ENCODE assay signal across 33 cellular contexts in genomic region chr12:82184844-82185243, GRCh38.
"Had no signal": no experiment of that assay in that cellular context is flagged by ENCODE, and none has a peak within 500 bp of the region (broad histone marks: within the 10 kb centered on the region; RNA-seq: fewer than 3 reads in every experiment).

No MANE protein-coding gene starts in this region.

- H3K4me3 ChIP-seq: adrenal gland, body of pancreas, breast epithelium had no signal

- H3K9me3 ChIP-seq: adrenal gland, body of pancreas, breast epithelium had no signal

- H3K27me3 ChIP-seq: adrenal gland, body of pancreas, brain microvascular endothelial cell, breast epithelium had no signal

- H3K36me3 ChIP-seq: adrenal gland, brain microvascular endothelial cell, breast epithelium had no signal

- DNase-seq: activated B cell treated with CpG ODN at 0.5 μM for 24 hours; activated CD4-positive, alpha-beta memory T cell treated with anti-CD3 and anti-CD28 coated beads for 36 hours; activated CD4-positive, alpha-beta T cell treated with anti-CD3 and anti-CD28 coated beads for 4 hours; activated CD4-positive, alpha-beta T cell treated with anti-CD3 and anti-CD28 coated beads, Interleukin-2, amount 10 ng/mL, durations not matched to agents 24 days and 14 days; activated CD4-positive, alpha-beta T cell treated with anti-CD3 and anti-CD28 coated beads, Interleukin-2, amount 50 U/mL, for 1 hour; activated CD4-positive, alpha-beta T cell treated with anti-CD3 and anti-CD28 coated beads, Interleukin-2, amount 50 U/mL, for 4 hours; activated CD4-positive, CD25-positive, alpha-beta regulatory T cell treated with anti-CD3 and anti-CD28 coated beads, Interleukin-2, amount 50 U/mL, for 72 hours; activated CD8-positive, alpha-beta memory T cell treated with anti-CD3 and anti-CD28 coated beads, Interleukin-2, amount 50 U/mL, for 4 hours; activated CD8-positive, alpha-beta T cell treated with anti-CD3 and anti-CD28 coated beads for 36 hours; activated effector memory CD4-positive, alpha-beta T cell treated with anti-CD3 and anti-CD28 coated beads, Interleukin-2, amount 50 U/mL, for 16 hours; activated gamma-delta T cell treated with Interleukin-2 at 50 U/mL for 16 hours; activated naive CD4-positive, alpha-beta T cell; activated naive CD4-positive, alpha-beta T cell treated with anti-CD3 and anti-CD28 coated beads for 36 hours; activated naive CD4-positive, alpha-beta T cell treated with anti-CD3 and anti-CD28 coated beads, Interleukin-2, amount 50 U/mL, for 16 hours; activated naive CD8-positive, alpha-beta T cell treated with anti-CD3 and anti-CD28 coated beads for 36 hours; activated T-cell treated with anti-CD3 and anti-CD28 coated beads for 4 hours; activated T-cell treated with anti-CD3 and anti-CD28 coated beads, Interleukin-2, amount 50 U/mL, for 1 hour; activated T-cell treated with anti-CD3 and anti-CD28 coated beads, Interleukin-2, amount 50 U/mL, for 4 hours; activated T-cell treated with anti-CD3 and anti-CD28 coated beads, Interleukin-2, amount 50 U/mL, for 72 hours; adrenal gland; amniotic stem cell; aorta; body of pancreas; brain microvascular endothelial cell; central memory CD4-positive, alpha-beta T cell; T-helper 9 cell had no signal

- H3K4me1 ChIP-seq: adrenal gland, body of pancreas, breast epithelium had no signal

- ATAC-seq: activated CD8-positive, alpha-beta T cell treated with anti-CD3 and anti-CD28 coated beads for 36 hours; activated naive CD4-positive, alpha-beta T cell treated with anti-CD3 and anti-CD28 coated beads, Interleukin-2, amount 50 U/mL, for 72 hours; activated T-cell treated with anti-CD3 and anti-CD28 coated beads, Interleukin-2, amount 50 U/mL, for 4 hours; activated T-cell treated with anti-CD3 and anti-CD28 coated beads, Interleukin-2, amount 50 U/mL, for 72 hours; activated T-helper 17 cell treated with anti-CD3 and anti-CD28 coated beads, Interleukin-2, amount 50 U/mL, for 72 hours; body of pancreas had no signal

- FAIRE-seq: astrocyte, colon, TTC549 had no signal

- H3K27ac ChIP-seq: adrenal gland, body of pancreas, brain microvascular endothelial cell, breast epithelium, VCaP had no signal
